Comparison of ENCODE assay signal across 2 cellular contexts in the genomic region with DNA sequence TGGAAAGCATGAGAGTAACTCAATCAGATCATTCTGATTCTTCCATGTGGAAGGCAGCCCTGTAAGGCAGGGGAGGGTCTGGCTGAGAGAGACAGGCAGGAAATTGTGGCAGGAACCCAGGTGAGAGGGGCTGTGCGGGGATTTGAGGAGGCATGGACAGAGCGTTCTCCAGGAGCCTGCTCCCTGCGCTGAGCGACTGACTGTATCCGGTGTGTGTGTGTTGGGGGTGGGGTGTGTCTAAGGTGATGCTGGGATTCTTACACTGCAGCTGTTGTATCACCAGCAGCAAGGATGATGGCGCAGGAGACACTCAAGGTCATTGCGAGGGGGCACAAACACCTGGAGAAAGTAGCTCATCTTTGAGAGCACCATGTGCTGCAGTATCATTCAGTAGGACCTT.
TF ChIP-seq lines count a peak whose summit lies in the region.

No MANE protein-coding gene starts in this region.

TF ChIP-seq in HepG2, 621 proteins besides CTCF, POLR2A, EP300 and RAD21:
- no peak for TF ChIP-seq ZBTB7B (CRISPR knock-in tag; IDR thresholded peaks at IDR 0.05)
- TF ChIP-seq, protein P1, sequence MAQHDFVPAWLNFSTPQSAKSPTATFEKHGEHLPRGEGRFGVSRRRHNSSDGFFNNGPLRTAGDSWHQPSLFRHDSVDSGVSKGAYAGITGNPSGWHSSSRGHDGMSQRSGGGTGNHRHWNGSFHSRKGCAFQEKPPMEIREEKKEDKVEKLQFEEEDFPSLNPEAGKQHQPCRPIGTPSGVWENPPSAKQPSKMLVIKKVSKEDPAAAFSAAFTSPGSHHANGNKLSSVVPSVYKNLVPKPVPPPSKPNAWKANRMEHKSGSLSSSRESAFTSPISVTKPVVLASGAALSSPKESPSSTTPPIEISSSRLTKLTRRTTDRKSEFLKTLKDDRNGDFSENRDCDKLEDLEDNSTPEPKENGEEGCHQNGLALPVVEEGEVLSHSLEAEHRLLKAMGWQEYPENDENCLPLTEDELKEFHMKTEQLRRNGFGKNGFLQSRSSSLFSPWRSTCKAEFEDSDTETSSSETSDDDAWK (CRISPR knock-in tag; IDR thresholded peaks at IDR 0.05) = no peak
- TF ChIP-seq, protein P2, sequence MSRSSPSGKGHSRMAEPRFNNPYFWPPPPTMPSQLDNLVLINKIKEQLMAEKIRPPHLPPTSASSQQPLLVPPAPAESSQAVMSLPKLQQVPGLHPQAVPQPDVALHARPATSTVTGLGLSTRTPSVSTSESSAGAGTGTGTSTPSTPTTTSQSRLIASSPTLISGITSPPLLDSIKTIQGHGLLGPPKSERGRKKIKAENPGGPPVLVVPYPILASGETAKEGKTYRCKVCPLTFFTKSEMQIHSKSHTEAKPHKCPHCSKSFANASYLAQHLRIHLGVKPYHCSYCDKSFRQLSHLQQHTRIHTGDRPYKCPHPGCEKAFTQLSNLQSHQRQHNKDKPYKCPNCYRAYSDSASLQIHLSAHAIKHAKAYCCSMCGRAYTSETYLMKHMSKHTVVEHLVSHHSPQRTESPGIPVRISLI (CRISPR knock-in tag; IDR thresholded peaks at IDR 0.05; ENCODE audit: borderline replicate concordance) = 0 out of 2 replicates have a peak, but pooled peaks have one; percentile 10
- TF ChIP-seq RFX1 (IDR thresholded peaks at IDR 0.05) = no peak
- no peak for TF ChIP-seq ZNF441 (CRISPR knock-in tag; IDR thresholded peaks at IDR 0.05; ENCODE audit: borderline replicate concordance)
- TF ChIP-seq, protein P3, sequence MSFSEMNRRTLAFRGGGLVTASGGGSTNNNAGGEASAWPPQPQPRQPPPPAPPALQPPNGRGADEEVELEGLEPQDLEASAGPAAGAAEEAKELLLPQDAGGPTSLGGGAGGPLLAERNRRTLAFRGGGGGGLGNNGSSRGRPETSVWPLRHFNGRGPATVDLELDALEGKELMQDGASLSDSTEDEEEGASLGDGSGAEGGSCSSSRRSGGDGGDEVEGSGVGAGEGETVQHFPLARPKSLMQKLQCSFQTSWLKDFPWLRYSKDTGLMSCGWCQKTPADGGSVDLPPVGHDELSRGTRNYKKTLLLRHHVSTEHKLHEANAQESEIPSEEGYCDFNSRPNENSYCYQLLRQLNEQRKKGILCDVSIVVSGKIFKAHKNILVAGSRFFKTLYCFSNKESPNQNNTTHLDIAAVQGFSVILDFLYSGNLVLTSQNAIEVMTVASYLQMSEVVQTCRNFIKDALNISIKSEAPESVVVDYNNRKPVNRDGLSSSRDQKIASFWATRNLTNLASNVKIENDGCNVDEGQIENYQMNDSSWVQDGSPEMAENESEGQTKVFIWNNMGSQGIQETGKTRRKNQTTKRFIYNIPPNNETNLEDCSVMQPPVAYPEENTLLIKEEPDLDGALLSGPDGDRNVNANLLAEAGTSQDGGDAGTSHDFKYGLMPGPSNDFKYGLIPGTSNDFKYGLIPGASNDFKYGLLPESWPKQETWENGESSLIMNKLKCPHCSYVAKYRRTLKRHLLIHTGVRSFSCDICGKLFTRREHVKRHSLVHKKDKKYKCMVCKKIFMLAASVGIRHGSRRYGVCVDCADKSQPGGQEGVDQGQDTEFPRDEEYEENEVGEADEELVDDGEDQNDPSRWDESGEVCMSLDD (CRISPR knock-in tag; IDR thresholded peaks at IDR 0.05; ENCODE audit: borderline replicate concordance) = no peak
- TF ChIP-seq, protein P4, sequence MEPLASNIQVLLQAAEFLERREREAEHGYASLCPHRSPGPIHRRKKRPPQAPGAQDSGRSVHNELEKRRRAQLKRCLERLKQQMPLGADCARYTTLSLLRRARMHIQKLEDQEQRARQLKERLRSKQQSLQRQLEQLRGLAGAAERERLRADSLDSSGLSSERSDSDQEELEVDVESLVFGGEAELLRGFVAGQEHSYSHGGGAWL (CRISPR knock-in tag; IDR thresholded peaks at IDR 0.05) = no peak

TF ChIP-seq in WTC11, 78 proteins besides CTCF, POLR2A, EP300 and RAD21:
- TF ChIP-seq, protein P5, sequence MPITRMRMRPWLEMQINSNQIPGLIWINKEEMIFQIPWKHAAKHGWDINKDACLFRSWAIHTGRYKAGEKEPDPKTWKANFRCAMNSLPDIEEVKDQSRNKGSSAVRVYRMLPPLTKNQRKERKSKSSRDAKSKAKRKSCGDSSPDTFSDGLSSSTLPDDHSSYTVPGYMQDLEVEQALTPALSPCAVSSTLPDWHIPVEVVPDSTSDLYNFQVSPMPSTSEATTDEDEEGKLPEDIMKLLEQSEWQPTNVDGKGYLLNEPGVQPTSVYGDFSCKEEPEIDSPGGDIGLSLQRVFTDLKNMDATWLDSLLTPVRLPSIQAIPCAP (CRISPR knock-in tag; IDR thresholded peaks at IDR 0.05) = no peak
- TF ChIP-seq ZNF416 (CRISPR knock-in tag; IDR thresholded peaks at IDR 0.05) (no peak), EMX1 (CRISPR knock-in tag; IDR thresholded peaks at IDR 0.05) (no peak), IRF2 (CRISPR knock-in tag; IDR thresholded peaks at IDR 0.05; ENCODE audit: borderline replicate concordance, low read depth) (no peak), ESRRA (CRISPR knock-in tag; IDR thresholded peaks at IDR 0.05; ENCODE audit: borderline replicate concordance) (no peak), TEAD4 (CRISPR knock-in tag; IDR thresholded peaks at IDR 0.05) (no peak), ZNF263 (CRISPR knock-in tag; IDR thresholded peaks at IDR 0.05; ENCODE audit: low read depth) (no peak), ZNF396 (CRISPR knock-in tag; IDR thresholded peaks at IDR 0.05; ENCODE audit: borderline replicate concordance) (no peak), ZBTB21 (CRISPR knock-in tag; IDR thresholded peaks at IDR 0.05; ENCODE audit: borderline replicate concordance) (no peak), ZNF317 (CRISPR knock-in tag; IDR thresholded peaks at IDR 0.05; ENCODE audit: borderline replicate concordance, low read depth) (no peak), FOXK1 (CRISPR knock-in tag; IDR thresholded peaks at IDR 0.05) (no peak), FOXJ3 (CRISPR knock-in tag; IDR thresholded peaks at IDR 0.05; ENCODE audit: borderline replicate concordance) (no peak), OVOL2 (CRISPR knock-in tag; IDR thresholded peaks at IDR 0.05; ENCODE audit: borderline replicate concordance) (no peak), CREB1 (CRISPR knock-in tag; IDR thresholded peaks at IDR 0.05) (no peak), ELF4 (CRISPR knock-in tag; IDR thresholded peaks at IDR 0.05; ENCODE audit: low read depth) (no peak)
- TF ChIP-seq, protein P6, sequence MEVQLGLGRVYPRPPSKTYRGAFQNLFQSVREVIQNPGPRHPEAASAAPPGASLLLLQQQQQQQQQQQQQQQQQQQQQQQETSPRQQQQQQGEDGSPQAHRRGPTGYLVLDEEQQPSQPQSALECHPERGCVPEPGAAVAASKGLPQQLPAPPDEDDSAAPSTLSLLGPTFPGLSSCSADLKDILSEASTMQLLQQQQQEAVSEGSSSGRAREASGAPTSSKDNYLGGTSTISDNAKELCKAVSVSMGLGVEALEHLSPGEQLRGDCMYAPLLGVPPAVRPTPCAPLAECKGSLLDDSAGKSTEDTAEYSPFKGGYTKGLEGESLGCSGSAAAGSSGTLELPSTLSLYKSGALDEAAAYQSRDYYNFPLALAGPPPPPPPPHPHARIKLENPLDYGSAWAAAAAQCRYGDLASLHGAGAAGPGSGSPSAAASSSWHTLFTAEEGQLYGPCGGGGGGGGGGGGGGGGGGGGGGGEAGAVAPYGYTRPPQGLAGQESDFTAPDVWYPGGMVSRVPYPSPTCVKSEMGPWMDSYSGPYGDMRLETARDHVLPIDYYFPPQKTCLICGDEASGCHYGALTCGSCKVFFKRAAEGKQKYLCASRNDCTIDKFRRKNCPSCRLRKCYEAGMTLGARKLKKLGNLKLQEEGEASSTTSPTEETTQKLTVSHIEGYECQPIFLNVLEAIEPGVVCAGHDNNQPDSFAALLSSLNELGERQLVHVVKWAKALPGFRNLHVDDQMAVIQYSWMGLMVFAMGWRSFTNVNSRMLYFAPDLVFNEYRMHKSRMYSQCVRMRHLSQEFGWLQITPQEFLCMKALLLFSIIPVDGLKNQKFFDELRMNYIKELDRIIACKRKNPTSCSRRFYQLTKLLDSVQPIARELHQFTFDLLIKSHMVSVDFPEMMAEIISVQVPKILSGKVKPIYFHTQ (CRISPR knock-in tag; IDR thresholded peaks at IDR 0.05) = no peak
- TF ChIP-seq, protein P7, sequence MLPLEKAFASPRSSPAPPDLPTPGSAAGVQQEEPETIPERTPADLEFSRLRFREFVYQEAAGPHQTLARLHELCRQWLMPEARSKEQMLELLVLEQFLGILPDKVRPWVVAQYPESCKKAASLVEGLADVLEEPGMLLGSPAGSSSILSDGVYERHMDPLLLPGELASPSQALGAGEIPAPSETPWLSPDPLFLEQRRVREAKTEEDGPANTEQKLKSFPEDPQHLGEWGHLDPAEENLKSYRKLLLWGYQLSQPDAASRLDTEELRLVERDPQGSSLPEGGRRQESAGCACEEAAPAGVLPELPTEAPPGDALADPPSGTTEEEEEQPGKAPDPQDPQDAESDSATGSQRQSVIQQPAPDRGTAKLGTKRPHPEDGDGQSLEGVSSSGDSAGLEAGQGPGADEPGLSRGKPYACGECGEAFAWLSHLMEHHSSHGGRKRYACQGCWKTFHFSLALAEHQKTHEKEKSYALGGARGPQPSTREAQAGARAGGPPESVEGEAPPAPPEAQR (CRISPR knock-in tag; IDR thresholded peaks at IDR 0.05) = no peak
- TF ChIP-seq, protein P8, sequence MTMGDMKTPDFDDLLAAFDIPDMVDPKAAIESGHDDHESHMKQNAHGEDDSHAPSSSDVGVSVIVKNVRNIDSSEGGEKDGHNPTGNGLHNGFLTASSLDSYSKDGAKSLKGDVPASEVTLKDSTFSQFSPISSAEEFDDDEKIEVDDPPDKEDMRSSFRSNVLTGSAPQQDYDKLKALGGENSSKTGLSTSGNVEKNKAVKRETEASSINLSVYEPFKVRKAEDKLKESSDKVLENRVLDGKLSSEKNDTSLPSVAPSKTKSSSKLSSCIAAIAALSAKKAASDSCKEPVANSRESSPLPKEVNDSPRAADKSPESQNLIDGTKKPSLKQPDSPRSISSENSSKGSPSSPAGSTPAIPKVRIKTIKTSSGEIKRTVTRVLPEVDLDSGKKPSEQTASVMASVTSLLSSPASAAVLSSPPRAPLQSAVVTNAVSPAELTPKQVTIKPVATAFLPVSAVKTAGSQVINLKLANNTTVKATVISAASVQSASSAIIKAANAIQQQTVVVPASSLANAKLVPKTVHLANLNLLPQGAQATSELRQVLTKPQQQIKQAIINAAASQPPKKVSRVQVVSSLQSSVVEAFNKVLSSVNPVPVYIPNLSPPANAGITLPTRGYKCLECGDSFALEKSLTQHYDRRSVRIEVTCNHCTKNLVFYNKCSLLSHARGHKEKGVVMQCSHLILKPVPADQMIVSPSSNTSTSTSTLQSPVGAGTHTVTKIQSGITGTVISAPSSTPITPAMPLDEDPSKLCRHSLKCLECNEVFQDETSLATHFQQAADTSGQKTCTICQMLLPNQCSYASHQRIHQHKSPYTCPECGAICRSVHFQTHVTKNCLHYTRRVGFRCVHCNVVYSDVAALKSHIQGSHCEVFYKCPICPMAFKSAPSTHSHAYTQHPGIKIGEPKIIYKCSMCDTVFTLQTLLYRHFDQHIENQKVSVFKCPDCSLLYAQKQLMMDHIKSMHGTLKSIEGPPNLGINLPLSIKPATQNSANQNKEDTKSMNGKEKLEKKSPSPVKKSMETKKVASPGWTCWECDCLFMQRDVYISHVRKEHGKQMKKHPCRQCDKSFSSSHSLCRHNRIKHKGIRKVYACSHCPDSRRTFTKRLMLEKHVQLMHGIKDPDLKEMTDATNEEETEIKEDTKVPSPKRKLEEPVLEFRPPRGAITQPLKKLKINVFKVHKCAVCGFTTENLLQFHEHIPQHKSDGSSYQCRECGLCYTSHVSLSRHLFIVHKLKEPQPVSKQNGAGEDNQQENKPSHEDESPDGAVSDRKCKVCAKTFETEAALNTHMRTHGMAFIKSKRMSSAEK (CRISPR knock-in tag; IDR thresholded peaks at IDR 0.05; ENCODE audit: borderline replicate concordance) = no peak
- TF ChIP-seq, protein P9, sequence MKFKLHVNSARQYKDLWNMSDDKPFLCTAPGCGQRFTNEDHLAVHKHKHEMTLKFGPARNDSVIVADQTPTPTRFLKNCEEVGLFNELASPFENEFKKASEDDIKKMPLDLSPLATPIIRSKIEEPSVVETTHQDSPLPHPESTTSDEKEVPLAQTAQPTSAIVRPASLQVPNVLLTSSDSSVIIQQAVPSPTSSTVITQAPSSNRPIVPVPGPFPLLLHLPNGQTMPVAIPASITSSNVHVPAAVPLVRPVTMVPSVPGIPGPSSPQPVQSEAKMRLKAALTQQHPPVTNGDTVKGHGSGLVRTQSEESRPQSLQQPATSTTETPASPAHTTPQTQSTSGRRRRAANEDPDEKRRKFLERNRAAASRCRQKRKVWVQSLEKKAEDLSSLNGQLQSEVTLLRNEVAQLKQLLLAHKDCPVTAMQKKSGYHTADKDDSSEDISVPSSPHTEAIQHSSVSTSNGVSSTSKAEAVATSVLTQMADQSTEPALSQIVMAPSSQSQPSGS (CRISPR knock-in tag; IDR thresholded peaks at IDR 0.05; ENCODE audit: borderline replicate concordance, low read depth) = no peak
